In the genomic region with DNA sequence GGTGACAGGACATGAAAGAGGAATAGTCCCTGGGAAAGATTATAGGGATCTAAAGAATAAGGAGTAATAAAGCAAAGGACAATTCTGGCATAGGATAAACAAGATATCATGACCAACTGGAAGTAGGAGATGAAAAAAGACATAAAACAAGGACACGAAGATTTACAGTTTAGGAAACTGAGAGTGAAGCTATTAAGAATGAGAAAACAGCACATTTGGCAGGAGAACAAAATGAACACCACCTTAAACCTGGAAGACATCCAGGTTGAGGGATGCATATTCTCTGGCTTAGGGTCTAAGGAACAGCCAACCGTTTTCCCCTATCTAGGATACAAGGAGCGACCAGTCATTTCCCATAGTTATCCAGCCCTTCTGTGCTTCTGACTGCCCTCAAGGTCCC, we compare ENCODE assay signal across 10 cellular contexts. TPM values are rescaled to one million over a fixed set of nuclear protein-coding genes. Genes with fewer than 3 reads are reported as not detected.
DNase-seq lines count a peak whose midpoint lies in the region; ATAC-seq and TF ChIP-seq lines count a peak whose summit lies in the region.
"Had no signal": no experiment of that assay in that cellular context is flagged by ENCODE, and none has a peak within 500 bp of the region (broad histone marks: within the 10 kb centered on the region; RNA-seq: fewer than 3 reads in every experiment).

No MANE protein-coding gene starts in this region.

- 55 to 67% (median 57%) methylated on average over 3 of the region's 3 CpGs for WGBS in spleen, 5 donors
- WGBS in thyroid gland, 2 donors = 53 to 60% methylated on average over 3 of the region's 3 CpGs

- H3K27me3 ChIP-seq in spleen (replicated peaks in 1 of 7) (no peaks in the 10 kb centered on the region), thyroid gland (no peaks in the 10 kb centered on the region)

- H3K4me1 Mint-ChIP-seq in T-helper 1 cell treated with Interleukin-12 subunit alpha and Interleukin-12 subunit beta and Interleukin-4 antibody, amounts not matched to agents 30 μg/mL and 1 μg/mL, for 36 hours (ENCODE audit: low read depth) = peaks cover 31% of the 10 kb centered on the region
- peaks cover 38% of the 10 kb centered on the region for H3K4me1 Mint-ChIP-seq in activated CD4-positive, alpha-beta memory T cell treated with anti-CD3 and anti-CD28 coated beads for 36 hours (ENCODE audit: low read depth)

- H3K27ac Mint-ChIP-seq in T-helper 1 cell treated with Interleukin-12 subunit alpha and Interleukin-12 subunit beta and Interleukin-4 antibody, amounts not matched to agents 30 μg/mL and 1 μg/mL, for 36 hours = peak overlapping the region; percentile 26
- H3K27ac Mint-ChIP-seq in activated CD4-positive, alpha-beta memory T cell treated with anti-CD3 and anti-CD28 coated beads for 36 hours = peak overlapping the region; percentile 3

- H3K4me1 ChIP-seq in spleen = peaks cover 26 to 77% (median 45%) of the 10 kb centered on the region in 6 donors
- peaks cover 13 to 36% of the 10 kb centered on the region in 2 donors for H3K4me1 ChIP-seq in thyroid gland

- H3K27me3 Mint-ChIP-seq in T-helper 1 cell treated with Interleukin-12 subunit alpha and Interleukin-12 subunit beta and Interleukin-4 antibody, amounts not matched to agents 30 μg/mL and 1 μg/mL, for 36 hours (ENCODE audit: low read depth) = no peaks in the 10 kb centered on the region
- no peaks in the 10 kb centered on the region for H3K27me3 Mint-ChIP-seq in activated CD4-positive, alpha-beta memory T cell treated with anti-CD3 and anti-CD28 coated beads for 36 hours

- intact Hi-C loops in activated CD4-positive, alpha-beta memory T cell treated with anti-CD3 and anti-CD28 coated beads for 36 hours (cut with micrococcal nuclease) = no loop called here
- intact Hi-C loops in spleen (cut with DNase I; ENCODE audit: low total_unique reads) = loop anchor here (5.0 kb wide), 1 partner anchor 69 kb away; the partner anchor contains the start of gene ATXN3
- intact Hi-C loops in thyroid gland (cut with DNase I) = loop anchor here (10.0 kb wide), 1 partner anchor 67 kb away; the partner anchor contains the start of gene ATXN3

- no peak for ATAC-seq in HG03135 (IDR thresholded peaks at IDR 0.05; ENCODE audit: unreplicated experiment)
- ATAC-seq: sciatic nerve had no signal

- H3K4me3 ChIP-seq in spleen (peak overlapping the region in 6 of 8 donors; percentile 68 to 95 (median 80)), thyroid gland (replicated peaks in 1 of 3) (peak overlapping the region in 1 of 3 donors; percentile 8)

- peak overlapping the region in 3 of 8 donors; percentile 10 to 98 (median 96) for H3K27ac ChIP-seq in spleen
- H3K27ac ChIP-seq in thyroid gland = no peak overlapping the region

- CTCF ChIA-PET in activated CD4-positive, alpha-beta memory T cell treated with anti-CD3 and anti-CD28 coated beads for 36 hours (lab: Charles Lee) = interaction anchor here (1.5 kb wide), 1 partner anchor 69 kb away, joined by 8 read pairs; the partner anchor contains the start of gene ATXN3

- TF ChIP-seq POLR2A in spleen (IDR thresholded peaks at IDR 0.05) (no peak), thyroid gland (IDR thresholded peaks at IDR 0.05) (no peak)

- no peak for DNase-seq in T-helper 1 cell
- no peak for DNase-seq in activated CD4-positive, alpha-beta memory T cell treated with anti-CD3 and anti-CD28 coated beads for 36 hours
- peak; percentile 12 for DNase-seq in foreskin melanocyte
- DNase-seq in spleen = no peak
- DNase-seq in NCI-H526 treated with DMSO at 0.1 percent for 48 hours (lab: John Stamatoyannopoulos, UW) = no peak
- no peak for DNase-seq in thyroid gland
- DNase-seq: NCI-H774 had no signal

- H3K9me3 Mint-ChIP-seq in T-helper 1 cell treated with Interleukin-12 subunit alpha and Interleukin-12 subunit beta and Interleukin-4 antibody, amounts not matched to agents 30 μg/mL and 1 μg/mL, for 36 hours = no peaks in the 10 kb centered on the region
- no peaks in the 10 kb centered on the region for H3K9me3 Mint-ChIP-seq in activated CD4-positive, alpha-beta memory T cell treated with anti-CD3 and anti-CD28 coated beads for 36 hours

- H3K36me3 Mint-ChIP-seq in T-helper 1 cell treated with Interleukin-12 subunit alpha and Interleukin-12 subunit beta and Interleukin-4 antibody, amounts not matched to agents 30 μg/mL and 1 μg/mL, for 36 hours (ENCODE audit: low read depth) = peaks cover 9% of the 10 kb centered on the region
- H3K36me3 Mint-ChIP-seq in activated CD4-positive, alpha-beta memory T cell treated with anti-CD3 and anti-CD28 coated beads for 36 hours = peaks cover 7% of the 10 kb centered on the region

- peak overlapping the region; percentile 95 for H3K4me3 Mint-ChIP-seq in T-helper 1 cell treated with Interleukin-12 subunit alpha and Interleukin-12 subunit beta and Interleukin-4 antibody, amounts not matched to agents 30 μg/mL and 1 μg/mL, for 36 hours
- H3K4me3 Mint-ChIP-seq in activated CD4-positive, alpha-beta memory T cell treated with anti-CD3 and anti-CD28 coated beads for 36 hours = peak overlapping the region; percentile 90

- H3K36me3 ChIP-seq in spleen = peaks cover 0 to 20% (median 0%) of the 10 kb centered on the region in 6 donors
- no peaks in the 10 kb centered on the region for H3K36me3 ChIP-seq in thyroid gland

- H3K9me3 ChIP-seq in spleen (no peaks in the 10 kb centered on the region), thyroid gland (no peaks in the 10 kb centered on the region)

- POLR2A ChIA-PET in activated CD4-positive, alpha-beta memory T cell treated with anti-CD3 and anti-CD28 coated beads for 36 hours (lab: Charles Lee) = no interaction called here

- no peak for TF ChIP-seq CTCF in spleen (IDR thresholded peaks at IDR 0.05 in 8 of 11, conservative IDR thresholded peaks at IDR 0.05 in 3 of 11)
- TF ChIP-seq CTCF in thyroid gland (IDR thresholded peaks at IDR 0.05) = no peak

RNA-seq across cellular contexts. Expression of gene TRIP11, which starts 1.9 kb away (rescaled TPM):
- total RNA-seq in activated CD4-positive, alpha-beta memory T cell treated with anti-CD3 and anti-CD28 coated beads for 36 hours = 10 to 100 TPM; 35.9 to 37.0 TPM
- total RNA-seq in spleen (10 to 100 TPM; 32.9 to 75.7 (median 54.5) TPM), thyroid gland (10 to 100 TPM; 35.5 to 45.1 (median 41.7) TPM)
- 1 to 10 TPM; 3.0 to 4.5 (median 3.7) TPM for polyA plus RNA-seq in spleen
